In the genomic region with DNA sequence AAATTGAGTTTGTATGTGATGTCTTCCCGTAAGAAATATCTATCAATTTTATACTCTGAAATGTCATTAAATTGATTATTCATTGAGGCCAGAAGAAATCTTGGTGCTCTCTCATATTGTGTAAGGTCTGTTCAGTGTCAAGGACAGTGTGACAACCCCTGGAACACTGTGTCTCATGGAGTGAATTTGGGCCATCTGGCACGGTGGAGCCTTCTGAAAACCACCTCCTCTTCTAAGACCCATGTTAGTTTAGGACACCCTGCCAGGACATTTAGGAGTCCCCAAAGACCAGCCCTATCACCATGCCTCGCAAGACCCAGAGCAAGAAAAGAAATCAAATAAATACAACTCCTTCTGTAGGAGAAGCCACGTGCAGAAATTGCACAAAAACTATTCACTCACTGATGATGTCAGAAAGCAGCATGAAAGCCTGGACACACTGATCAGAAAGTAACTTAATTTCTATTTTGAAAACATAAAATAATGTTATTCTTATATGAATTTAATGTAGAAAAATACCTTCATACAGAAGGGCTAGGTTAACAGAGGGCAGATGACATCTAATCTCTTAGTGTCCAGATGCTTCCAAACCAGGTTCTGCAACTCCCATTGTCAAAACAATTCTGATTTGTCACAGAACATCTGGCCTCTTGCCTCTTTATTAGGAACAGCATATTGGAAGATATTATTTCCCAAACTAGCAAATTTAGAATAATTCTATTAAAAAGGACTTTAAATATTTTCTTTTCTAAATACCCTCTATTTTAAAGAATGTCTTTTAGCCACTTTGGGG, we compare ENCODE assay signal across 14 cellular contexts.
DNase-seq lines count a peak whose midpoint lies in the region; ATAC-seq and TF ChIP-seq lines count a peak whose summit lies in the region.
"Had no signal": no experiment of that assay in that cellular context is flagged by ENCODE, and none has a peak within 500 bp of the region (broad histone marks: within the 10 kb centered on the region; RNA-seq: fewer than 3 reads in every experiment).

No MANE protein-coding gene starts in this region.

- H3K27me3 Mint-ChIP-seq in neural progenitor cell (ENCODE audit: insufficient read depth, low read depth): peaks cover 13% of the 10 kb centered on the region

- no peaks in the 10 kb centered on the region for H3F3A ChIP-seq in neural progenitor cell (ENCODE audit: low read depth)

- ATAC-seq in GM18858 (IDR thresholded peaks at IDR 0.05; ENCODE audit: unreplicated experiment): no peak
- no peak for ATAC-seq in HG02678 (IDR thresholded peaks at IDR 0.05; ENCODE audit: unreplicated experiment)

- H2AFZ ChIP-seq in neural progenitor cell (replicated peaks): no peak overlapping the region

- peaks cover 36% of the 10 kb centered on the region for H3K4me1 Mint-ChIP-seq in neural progenitor cell

- H3K4me3 Mint-ChIP-seq in neural progenitor cell: no peak overlapping the region

- H3K4me3 ChIP-seq in BE2C (ENCODE audit: low read depth, low read length) (no peak overlapping the region), fibroblast of villous mesenchyme (ENCODE audit: low read depth, low read length) (no peak overlapping the region), neural progenitor cell (no peak overlapping the region)
- H3K4me3 ChIP-seq: SK-N-MC had no signal

- peak overlapping the region; percentile 57 for H3K27ac Mint-ChIP-seq in neural progenitor cell

- TF ChIP-seq CTCF in BE2C (IDR thresholded peaks at IDR 0.05; ENCODE audit: low read depth, low read length) (no peak), fibroblast of villous mesenchyme (IDR thresholded peaks at IDR 0.05; ENCODE audit: insufficient read depth, low read depth, low read length) (no peak), neural progenitor cell (IDR thresholded peaks at IDR 0.05) (no peak)

- peaks cover 4% of the 10 kb centered on the region for H3K36me3 Mint-ChIP-seq in neural progenitor cell

- no peaks in the 10 kb centered on the region for H4K20me1 ChIP-seq in neural progenitor cell (ENCODE audit: low read depth)

- H3K9me3 ChIP-seq in BE2C (no peaks in the 10 kb centered on the region), neural progenitor cell (ENCODE audit: low read depth) (peaks cover 10% of the 10 kb centered on the region)

- H3K79me2 ChIP-seq in neural progenitor cell (ENCODE audit: low read depth): no peaks in the 10 kb centered on the region

- no peaks in the 10 kb centered on the region for H3K36me3 ChIP-seq in BE2C
- no peaks in the 10 kb centered on the region for H3K36me3 ChIP-seq in neural progenitor cell

- H3K4me2 ChIP-seq in neural progenitor cell: no peak overlapping the region

- H3K4me1 ChIP-seq in BE2C: peaks cover 33% of the 10 kb centered on the region
- H3K4me1 ChIP-seq in neural progenitor cell: peaks cover 9% of the 10 kb centered on the region

- H3K27me3 ChIP-seq in BE2C (no peaks in the 10 kb centered on the region), neural progenitor cell (no peaks in the 10 kb centered on the region)

- DNase-seq in BE2C: peak; percentile 46
- peak; percentile 28 for DNase-seq in NCI-H524 treated with DMSO at 0.1 percent for 48 hours (lab: John Stamatoyannopoulos, UW)
- DNase-seq in fibroblast of villous mesenchyme (ENCODE audit: low read depth): peak; percentile 45
- DNase-seq in neural progenitor cell (ENCODE audit: low spot score): no peak
- DNase-seq in GM19240 (ENCODE audit: insufficient read length, low spot score): no peak
- no peak for DNase-seq in NCI-H526 (lab: John Stamatoyannopoulos, UW)
- DNase-seq: KBM-7, NCI-H146, NCI-H446 had no signal

- no peak overlapping the region for H3K9ac ChIP-seq in neural progenitor cell

- no peak overlapping the region for H3K27ac ChIP-seq in neural progenitor cell
- H3K27ac ChIP-seq: C4-2B, HL-60, SK-N-MC had no signal

- H3K9me3 Mint-ChIP-seq in neural progenitor cell: peaks cover 20% of the 10 kb centered on the region

Comparison
In these comparisons a context has a peak if more than half of its experiments do, and no peak if none do; other contexts are left out.
1. DNase-seq: peak in BE2C (single experiment), NCI-H524 treated with DMSO at 0.1 percent for 48 hours (single experiment) and fibroblast of villous mesenchyme (single experiment); none in neural progenitor cell (single experiment), GM19240 (single experiment) and NCI-H526 (0 of 2).